24 cellular contexts compared by ENCODE assay signal in genomic region chr1:161948435-161948834, GRCh38.
"Had no signal": no experiment of that assay in that cellular context is flagged by ENCODE, and none has a peak within 500 bp of the region (broad histone marks: within the 10 kb centered on the region; RNA-seq: fewer than 3 reads in every experiment).

No MANE protein-coding gene starts in this region.

- H3K9me3 ChIP-seq: gastrocnemius medialis, heart right ventricle, mucosa of descending colon, ovary, prostate gland, right lobe of liver, thoracic aorta, transverse colon had no signal

- H3K4me1 ChIP-seq: neural progenitor cell, prostate gland, right lobe of liver had no signal

- ATAC-seq: gastrocnemius medialis; heart right ventricle; left lobe of liver; mucosa of descending colon; natural killer cell; right lobe of liver; stimulated activated naive B cell treated with anti-CD40 and anti-IgM and Interleukin-4, amounts not matched to agents 10 μg/mL and 1 μg/mL and 100 μg/mL, for 72 hours; stimulated activated naive CD8-positive, alpha-beta T cell treated with anti-CD3 and anti-CD28 coated beads, Interleukin-15, amount 100 ng/mL, for 72 hours had no signal

- H3K27me3 ChIP-seq: dorsolateral prefrontal cortex, gastrocnemius medialis, heart right ventricle, neural progenitor cell, ovary, right lobe of liver, transverse colon had no signal

- H3K27ac ChIP-seq: coronary artery, dorsolateral prefrontal cortex, heart right ventricle, neural progenitor cell, ovary, right lobe of liver, skin epidermis, thoracic aorta had no signal

- DNase-seq: dorsolateral prefrontal cortex; effector CD8-positive, alpha-beta T cell; gastrocnemius medialis; heart right ventricle; hypothalamus; islet precursor cell; mammary epithelial cell; mucosa of descending colon; natural killer cell; nucleus accumbens; ovary; retina; right lobe of liver; stimulated activated CD4-positive, alpha-beta T cell treated with anti-CD3 and anti-CD28 coated beads, Interleukin-2, amount 100 ng/mL, for 24 hours; stimulated activated CD4-positive, alpha-beta T cell treated with anti-CD3 and anti-CD28 coated beads, Interleukin-4, amount 100 ng/mL, for 4 hours; stimulated activated naive B cell treated with anti-CD40 and anti-IgM and Interleukin-4, amounts not matched to agents 10 μg/mL and 1 μg/mL and 100 μg/mL, for 72 hours; stimulated activated naive CD8-positive, alpha-beta T cell treated with anti-CD3 and anti-CD28 coated beads, Interleukin-15, amount 100 ng/mL, for 72 hours; transverse colon had no signal

- H3K36me3 ChIP-seq: gastrocnemius medialis, neural progenitor cell, ovary, prostate gland, right lobe of liver, thoracic aorta, transverse colon had no signal

- H3K4me3 ChIP-seq: coronary artery, dorsolateral prefrontal cortex, gastrocnemius medialis, heart right ventricle, mucosa of descending colon, neural progenitor cell, ovary, prostate gland, right lobe of liver, skin epidermis, thoracic aorta, transverse colon had no signal
